ENCODE assay signal across 1 cellular context in genomic region chr1:151311589-151312331, GRCh38.
TF ChIP-seq lines count a peak whose summit lies in the region.

No MANE protein-coding gene starts in this region.

TF ChIP-seq in A549, 52 proteins besides CTCF, POLR2A, EP300 and RAD21 (continued from another document):
- TF ChIP-seq MAZ (IDR thresholded peaks at IDR 0.05; ENCODE audit: borderline replicate concordance, low read depth, low read length) (no peak), ZNF302 (CRISPR knock-in tag; IDR thresholded peaks at IDR 0.05) (no peak), CHD4 (IDR thresholded peaks at IDR 0.05; ENCODE audit: borderline replicate concordance) (no peak), KDM1A (IDR thresholded peaks at IDR 0.05; ENCODE audit: low read depth) (no peak), HES2 (IDR thresholded peaks at IDR 0.05) (no peak), JUNB (IDR thresholded peaks at IDR 0.05) (peak; percentile 97), SMC3 (IDR thresholded peaks at IDR 0.05) (no peak), REST (IDR thresholded peaks at IDR 0.05) (no peak), ZFP36 (IDR thresholded peaks at IDR 0.05; ENCODE audit: borderline replicate concordance, partially characterized antibody) (no peak), POLR2AphosphoS2 (conservative IDR thresholded peaks at IDR 0.05; ENCODE audit: low read length) (no peak), USF2 (IDR thresholded peaks at IDR 0.05) (no peak), TP53 (CRISPR knock-in tag; IDR thresholded peaks at IDR 0.05) (no peak), BHLHE40 (IDR thresholded peaks at IDR 0.05; ENCODE audit: low read depth, low read length) (no peak), E2F6 (IDR thresholded peaks at IDR 0.05; ENCODE audit: borderline replicate concordance, low read depth) (no peak), KDM5A (IDR thresholded peaks at IDR 0.05) (no peak), ATOH8 (CRISPR knock-in tag; IDR thresholded peaks at IDR 0.05; ENCODE audit: low read depth) (no peak), RARB (CRISPR knock-in tag; IDR thresholded peaks at IDR 0.05) (no peak), ELK1 (IDR thresholded peaks at IDR 0.05; ENCODE audit: low read depth, low read length) (no peak), NPAS2 (CRISPR knock-in tag; IDR thresholded peaks at IDR 0.05; ENCODE audit: borderline replicate concordance) (no peak), HOXB13 (CRISPR knock-in tag; IDR thresholded peaks at IDR 0.05; ENCODE audit: low read depth) (no peak), HMGXB4 (CRISPR knock-in tag; IDR thresholded peaks at IDR 0.05; ENCODE audit: borderline replicate concordance) (no peak), TFCP2L1 (CRISPR knock-in tag; IDR thresholded peaks at IDR 0.05) (no peak), HDAC2 (IDR thresholded peaks at IDR 0.05) (no peak), EHMT2 (IDR thresholded peaks at IDR 0.05; ENCODE audit: low read depth) (no peak), GATA3 (IDR thresholded peaks at IDR 0.05; ENCODE audit: borderline replicate concordance) (peak; percentile 81; the same call in 1 of the 2 replicates), ZC3H11A (IDR thresholded peaks at IDR 0.05) (no peak), NR3C1 (IDR thresholded peaks at IDR 0.05) (no peak), CHD2 (IDR thresholded peaks at IDR 0.05; ENCODE audit: low read length, partially characterized antibody) (no peak), NFE2L2 (conservative IDR thresholded peaks at IDR 0.05; ENCODE audit: low read length) (no peak), SREBF2 (IDR thresholded peaks at IDR 0.05) (no peak), CEBPB (IDR thresholded peaks at IDR 0.05) (peak; percentile 91 to 97), FOSL2 (IDR thresholded peaks at IDR 0.05) (peak; percentile 98), FOSL2 (CRISPR knock-in tag; IDR thresholded peaks at IDR 0.05) (peak; percentile 99), JUN (IDR thresholded peaks at IDR 0.05) (peak; percentile 71 to 75; a peak in 3 of 5 replicates), EHF (CRISPR knock-in tag; IDR thresholded peaks at IDR 0.05) (no peak), ESRRA (IDR thresholded peaks at IDR 0.05; ENCODE audit: borderline replicate concordance, low read length) (no peak), FOSB (CRISPR knock-in tag; IDR thresholded peaks at IDR 0.05) (no peak), RCOR1 (IDR thresholded peaks at IDR 0.05; ENCODE audit: low read depth, low read length) (no peak), RFX5 (IDR thresholded peaks at IDR 0.05) (no peak), MAX (IDR thresholded peaks at IDR 0.05) (peak; percentile 83)
